ENCODE assay signal across 8 cellular contexts in genomic region chr15:69298697-69299441, GRCh38. TPM values are rescaled to one million over a fixed set of nuclear protein-coding genes. Genes with fewer than 3 reads are reported as not detected.
A peak's percentile ranks its signal among the peaks of the same experiment; 100 is the strongest.
DNase-seq lines count a peak whose midpoint lies in the region; ATAC-seq and TF ChIP-seq lines count a peak whose summit lies in the region.

Gene PAQR5, plus strand, starts transcription at chr15:69298912. Its CDS starts 61,169 bp downstream, at chr15:69360081.

- peaks cover 10% of the 10 kb centered on the region; the same call in 1 of the 2 replicates for H3K4me1 ChIP-seq in iPS-20b (ENCODE audit: insufficient read depth, low read length)
- H3K4me1 ChIP-seq in spleen: peaks cover 0 to 18% (median 11%) of the 10 kb centered on the region in 6 donors

- H3K4me3 ChIP-seq in iPS-20b (ENCODE audit: low read length) (peak within 1 kb of the TSS; percentile 67), spleen (peak within 1 kb of the TSS; percentile 20 to 69 (median 44))

- no peaks in the 10 kb centered on the region for H3K36me3 ChIP-seq in iPS-20b (ENCODE audit: insufficient read depth, low read depth, low read length)
- H3K36me3 ChIP-seq in spleen: no peaks in the 10 kb centered on the region

- peaks cover 50% of the 10 kb centered on the region for H3K27me3 ChIP-seq in iPS-20b (ENCODE audit: insufficient read depth, low read length)
- H3K27me3 ChIP-seq in spleen (replicated peaks in 1 of 7): peaks cover 0 to 73% (median 32%) of the 10 kb centered on the region in 7 donors

- intact Hi-C loops in spleen (cut with DNase I; ENCODE audit: low total_unique reads): no loop called here

- H3K9me3 ChIP-seq in iPS-20b (ENCODE audit: insufficient read depth, low read depth, low read length) (no peaks in the 10 kb centered on the region), spleen (no peaks in the 10 kb centered on the region)

- H3K9ac ChIP-seq in iPS-20b (ENCODE audit: low read depth, low read length): peak within 1 kb of the TSS; percentile 45; the same call in 1 of the 2 replicates

- no peak within 1 kb of the TSS for H3K27ac ChIP-seq in iPS-20b (ENCODE audit: low read length)
- no peak within 1 kb of the TSS for H3K27ac ChIP-seq in spleen

- TF ChIP-seq POLR2A in spleen (IDR thresholded peaks at IDR 0.05): no peak

- no peak for TF ChIP-seq CTCF in spleen (IDR thresholded peaks at IDR 0.05 in 8 of 11, conservative IDR thresholded peaks at IDR 0.05 in 3 of 11)

- WGBS in spleen, 5 donors: 1 to 3% (median 1%) methylated on average over 26 to 74 of the region's 74 CpGs

- DNase-seq in EL: peak; percentile 51
- DNase-seq in NCI-H1105 treated with DMSO at 0.1 percent for 48 hours (lab: John Stamatoyannopoulos, UW): peak; percentile 34
- peak; percentile 33 for DNase-seq in astrocyte of the hippocampus (ENCODE audit: low read depth, low spot score)
- no peak for DNase-seq in spleen
- DNase-seq in mesenteric fat pad (ENCODE audit: low spot score): no peak

- ATAC-seq in GM18861 (IDR thresholded peaks at IDR 0.05; ENCODE audit: unreplicated experiment) (no peak), GM18517 (IDR thresholded peaks at IDR 0.05; ENCODE audit: unreplicated experiment) (no peak)

RNA-seq across cellular contexts. Expression of gene PAQR5, which starts in this region (rescaled TPM):
- total RNA-seq in spleen: under 1 TPM in 3 of 7 donors, not detected in 4; 0.27 to 0.58 (median 0.44) TPM
- under 1 TPM in 2 of 3 donors, not detected in 1; 0.03 to 0.16 TPM for polyA plus RNA-seq in spleen
- total RNA-seq in mesenteric fat pad: 0.74 TPM

Comparison
In these comparisons a context has a peak if more than half of its experiments do, and no peak if none do; other contexts are left out.
1. DNase-seq: peak in EL (single experiment), NCI-H1105 treated with DMSO at 0.1 percent for 48 hours (single experiment) and astrocyte of the hippocampus (single experiment); none in spleen (single experiment) and mesenteric fat pad (single experiment).